Comparison of ENCODE assay signal across 8 cellular contexts in the genomic region with DNA sequence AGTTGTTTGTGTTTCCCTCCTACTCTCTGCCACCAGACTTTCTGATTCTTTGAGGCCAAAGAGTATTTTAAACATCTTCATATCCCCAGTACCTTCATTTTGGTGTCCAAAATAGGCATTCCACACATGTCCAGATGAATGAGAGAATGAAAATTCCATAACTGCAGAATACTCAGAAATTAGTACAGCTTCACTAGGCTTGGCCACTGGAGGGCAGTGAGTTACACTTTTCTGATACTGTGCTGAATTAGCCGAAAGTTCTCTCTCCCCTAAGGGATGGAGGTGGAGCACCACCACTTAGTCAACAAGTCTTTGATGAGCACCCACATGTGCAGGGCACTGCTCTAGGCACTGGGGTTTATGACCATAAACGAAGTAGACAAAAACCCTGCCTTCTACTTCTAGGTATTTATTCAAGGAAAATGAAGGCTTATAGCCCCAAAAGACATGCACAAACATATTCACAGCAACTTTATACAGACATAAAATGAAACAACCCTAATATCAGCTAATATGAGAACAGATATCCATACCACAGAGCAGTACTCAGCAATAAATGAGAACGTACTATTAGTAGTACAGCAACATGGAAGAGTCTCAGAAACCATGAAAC. TPM values are rescaled to one million over a fixed set of nuclear protein-coding genes. Genes with fewer than 3 reads are reported as not detected.
A peak's percentile ranks its signal among the peaks of the same experiment; 100 is the strongest.
DNase-seq lines count a peak whose midpoint lies in the region; ATAC-seq, FAIRE-seq and TF ChIP-seq lines count a peak whose summit lies in the region.

No MANE protein-coding gene starts in this region.

- ATAC-seq in activated CD4-positive, alpha-beta T cell treated with anti-CD3 and anti-CD28 coated beads for 36 hours, result peak; percentile 82
- ATAC-seq in HG03378 (IDR thresholded peaks at IDR 0.05; ENCODE audit: unreplicated experiment), result no peak
- no peak for ATAC-seq in HG02840 (IDR thresholded peaks at IDR 0.05; ENCODE audit: low FRiP score, unreplicated experiment)
- no peak for ATAC-seq in HG02678 (IDR thresholded peaks at IDR 0.05; ENCODE audit: unreplicated experiment)

- H2AFZ ChIP-seq in astrocyte (ENCODE audit: low read depth, low read length) (no peak overlapping the region), keratinocyte (ENCODE audit: control insufficient read depth, low read length) (no peak overlapping the region)

- peaks cover 8% of the 10 kb centered on the region for H3K4me1 ChIP-seq in astrocyte (ENCODE audit: insufficient read depth, low read length)
- peaks cover 8% of the 10 kb centered on the region for H3K4me1 ChIP-seq in keratinocyte (ENCODE audit: control insufficient read depth, extremely low read depth, insufficient read depth, low read length)

- intact Hi-C loops in activated CD4-positive, alpha-beta T cell treated with anti-CD3 and anti-CD28 coated beads for 36 hours (cut with DNase I, micrococcal nuclease), result no loop called here

- no peak overlapping the region for H3K4me3 Mint-ChIP-seq in activated CD4-positive, alpha-beta T cell treated with anti-CD3 and anti-CD28 coated beads for 36 hours
- H3K4me3 Mint-ChIP-seq in astrocyte (ENCODE audit: unreplicated experiment), result no peak overlapping the region

- TF ChIP-seq CTCF in LNCAP (IDR thresholded peaks at IDR 0.05) (peak; percentile 60), astrocyte (IDR thresholded peaks at IDR 0.05; ENCODE audit: insufficient read depth, low read depth, low read length) (peak; percentile 75), keratinocyte (optimal IDR thresholded peaks at IDR 0.05 in 1 of 3, IDR thresholded peaks at IDR 0.05 in 1 of 3, conservative IDR thresholded peaks at IDR 0.05 in 1 of 3; ENCODE audit: extremely low read depth in 1 of 3, insufficient read depth in 2 of 3, low read length in 3 of 3) (peak; percentile 57 to 75 (median 67))

- H3K36me3 ChIP-seq in astrocyte (ENCODE audit: insufficient read depth, low read length), result peaks cover 15% of the 10 kb centered on the region
- peaks cover 8 to 10% of the 10 kb centered on the region in 2 experiments for H3K36me3 ChIP-seq in keratinocyte (ENCODE audit: control insufficient read depth in 2 of 2, extremely low read depth in 1 of 2, insufficient read depth in 2 of 2, low read length in 2 of 2)

- POLR2A ChIA-PET in activated CD4-positive, alpha-beta T cell treated with anti-CD3 and anti-CD28 coated beads for 36 hours (lab: Charles Lee), result interaction anchor here (0.7 kb wide), 1 partner anchor 40 kb away, joined by 6 read pairs; no protein-coding TSS in a partner anchor

- peak; percentile 43 for DNase-seq in activated CD4-positive, alpha-beta T cell treated with anti-CD3 and anti-CD28 coated beads for 36 hours
- DNase-seq in activated CD4-positive, alpha-beta T cell treated with anti-CD3 and anti-CD28 coated beads for 1 hour, result no peak
- peak; percentile 29 for DNase-seq in astrocyte (ENCODE audit: low read depth)
- DNase-seq in keratinocyte (ENCODE audit: low read depth, low spot score), result no peak

- H3K27ac ChIP-seq in astrocyte (ENCODE audit: low read depth, low read length), result no peak overlapping the region
- no peak overlapping the region for H3K27ac ChIP-seq in keratinocyte (ENCODE audit: control insufficient read depth, insufficient read depth, low read length)

- H3K4me1 Mint-ChIP-seq in activated CD4-positive, alpha-beta T cell treated with anti-CD3 and anti-CD28 coated beads for 36 hours, result peaks cover 2% of the 10 kb centered on the region
- H3K4me1 Mint-ChIP-seq in astrocyte (ENCODE audit: low read depth, unreplicated experiment), result peaks cover 10% of the 10 kb centered on the region

- H3K27ac Mint-ChIP-seq in activated CD4-positive, alpha-beta T cell treated with anti-CD3 and anti-CD28 coated beads for 36 hours, result peak overlapping the region; percentile 10
- H3K27ac Mint-ChIP-seq in astrocyte (ENCODE audit: unreplicated experiment), result no peak overlapping the region

- FAIRE-seq in astrocyte (lab: Jason Lieb, UNC) (no peak), keratinocyte (lab: Jason Lieb, UNC) (peak; percentile 58)

- no peaks in the 10 kb centered on the region for H3K79me2 ChIP-seq in astrocyte (ENCODE audit: insufficient read depth, low read length)
- no peaks in the 10 kb centered on the region for H3K79me2 ChIP-seq in keratinocyte (ENCODE audit: control insufficient read depth, insufficient read depth, low read length)

- no peaks in the 10 kb centered on the region for H3K9me3 ChIP-seq in astrocyte (ENCODE audit: insufficient read depth, low read depth, low read length)
- no peaks in the 10 kb centered on the region for H3K9me3 ChIP-seq in keratinocyte (ENCODE audit: control insufficient read depth, low read depth, low read length)

- H3K4me3 ChIP-seq in astrocyte (ENCODE audit: insufficient read depth, low read depth, low read length) (no peak overlapping the region), keratinocyte (ENCODE audit: control insufficient read depth in 2 of 3, extremely low read depth in 1 of 3, insufficient read depth in 2 of 3, low read depth in 1 of 3, low read length in 3 of 3) (no peak overlapping the region)

- H3K9ac ChIP-seq in astrocyte (ENCODE audit: low read length) (no peak overlapping the region), keratinocyte (ENCODE audit: control insufficient read depth, extremely low read depth, insufficient read depth, low read length) (no peak overlapping the region)

- H4K20me1 ChIP-seq in astrocyte (ENCODE audit: insufficient read depth, low read length), result no peaks in the 10 kb centered on the region
- no peaks in the 10 kb centered on the region for H4K20me1 ChIP-seq in keratinocyte (ENCODE audit: control insufficient read depth, extremely low read depth, insufficient read depth, low read length)

- H3K27me3 ChIP-seq in astrocyte (ENCODE audit: insufficient read depth, low read length) (no peaks in the 10 kb centered on the region), keratinocyte (ENCODE audit: control insufficient read depth, extremely low read depth, insufficient read depth, low read length) (no peaks in the 10 kb centered on the region)

- no peaks in the 10 kb centered on the region for H3K9me1 ChIP-seq in keratinocyte (ENCODE audit: control insufficient read depth, extremely low read depth, insufficient read depth, low read length)

- dilution Hi-C loops in keratinocyte (cut with MboI; ENCODE audit: extremely low pct_ligation_motif_present, low sequenced_read_pairs), result no loop called here

- CTCF ChIA-PET in activated CD4-positive, alpha-beta T cell treated with anti-CD3 and anti-CD28 coated beads for 36 hours (lab: Charles Lee), result interaction anchor here (1.2 kb wide), 1 partner anchor 282 kb away, joined by 4 read pairs; no protein-coding TSS in a partner anchor

- H3K36me3 Mint-ChIP-seq in activated CD4-positive, alpha-beta T cell treated with anti-CD3 and anti-CD28 coated beads for 36 hours (ENCODE audit: low read depth), result peaks cover 27% of the 10 kb centered on the region
- peaks cover 7% of the 10 kb centered on the region for H3K36me3 Mint-ChIP-seq in astrocyte (ENCODE audit: low read depth, unreplicated experiment)

- H3K4me2 ChIP-seq in astrocyte (ENCODE audit: low read length) (no peak overlapping the region), keratinocyte (ENCODE audit: control insufficient read depth, extremely low read depth, insufficient read depth, low read depth, low read length) (no peak overlapping the region)

- no peaks in the 10 kb centered on the region for H3K27me3 Mint-ChIP-seq in activated CD4-positive, alpha-beta T cell treated with anti-CD3 and anti-CD28 coated beads for 36 hours
- H3K27me3 Mint-ChIP-seq in astrocyte (ENCODE audit: low read depth, unreplicated experiment), result no peaks in the 10 kb centered on the region

- H3K9me3 Mint-ChIP-seq in activated CD4-positive, alpha-beta T cell treated with anti-CD3 and anti-CD28 coated beads for 36 hours (ENCODE audit: low read depth), result no peaks in the 10 kb centered on the region
- no peaks in the 10 kb centered on the region for H3K9me3 Mint-ChIP-seq in astrocyte (ENCODE audit: unreplicated experiment)

RNA-seq across cellular contexts. Expression of gene TMEM217, which starts 46.1 kb away (rescaled TPM):
- 1 to 10 TPM; 2.5 TPM for total RNA-seq in activated CD4-positive, alpha-beta T cell treated with anti-CD3 and anti-CD28 coated beads for 36 hours
- total RNA-seq in astrocyte, result 7.3 and 8.2 TPM in 2 replicates
- polyA plus RNA-seq in keratinocyte, result 0.44 to 0.85 TPM (median 0.80 TPM) in 3 replicates
- 9.2 TPM for polyA plus RNA-seq in keratinocyte (2011; ENCODE audit: low read depth)
- 0.57 and 1.1 TPM in 2 replicates for polyA plus RNA-seq in keratinocyte (2011; cell fraction: cytosol; rRNA removed)
- 2.0 and 2.9 TPM in 2 replicates for polyA plus RNA-seq in keratinocyte (2011; cell fraction: nucleus; rRNA removed)
- 0.37 and 4.8 TPM in 2 replicates for polyA plus RNA-seq in keratinocyte (2012; ENCODE audit: low replicate concordance)
- polyA minus RNA-seq in keratinocyte, result 0.36 to 0.63 TPM (median 0.38 TPM) in 3 replicates
- 2.7 TPM for polyA minus RNA-seq in keratinocyte (2011; cell fraction: cytosol; rRNA and poly(A)+ RNA removed)
- 2.5 and 2.6 TPM in 2 replicates for polyA minus RNA-seq in keratinocyte (2011; cell fraction: nucleus; rRNA and poly(A)+ RNA removed)

RNA-seq across cellular contexts. Expression of gene TBC1D22B, which starts 46.4 kb away (rescaled TPM):
- 10 to 100 TPM; 14.9 to 17.0 TPM for total RNA-seq in activated CD4-positive, alpha-beta T cell treated with anti-CD3 and anti-CD28 coated beads for 36 hours
- 10.5 and 10.8 TPM in 2 replicates for total RNA-seq in astrocyte
- 5.3 to 7.3 TPM (median 5.9 TPM) in 3 replicates for polyA plus RNA-seq in keratinocyte
- polyA plus RNA-seq in keratinocyte (2011; ENCODE audit: low read depth), result 6.8 TPM
- polyA plus RNA-seq in keratinocyte (2011; cell fraction: cytosol; rRNA removed), result 7.3 TPM in 2 replicates
- polyA plus RNA-seq in keratinocyte (2011; cell fraction: nucleus; rRNA removed), result 8.6 and 9.5 TPM in 2 replicates
- polyA plus RNA-seq in keratinocyte (2012; ENCODE audit: low replicate concordance), result 6.6 and 10.7 TPM in 2 replicates
- polyA minus RNA-seq in keratinocyte, result 5.0 to 6.8 TPM (median 5.0 TPM) in 3 replicates
- 3.1 TPM for polyA minus RNA-seq in keratinocyte (2011; cell fraction: cytosol; rRNA and poly(A)+ RNA removed)
- 4.9 and 6.2 TPM in 2 replicates for polyA minus RNA-seq in keratinocyte (2011; cell fraction: nucleus; rRNA and poly(A)+ RNA removed)

RNA-seq across cellular contexts. Expression of gene RNF8, which starts 49.8 kb away (rescaled TPM):
- 10 to 100 TPM; 20.6 to 23.8 TPM for total RNA-seq in activated CD4-positive, alpha-beta T cell treated with anti-CD3 and anti-CD28 coated beads for 36 hours
- total RNA-seq in astrocyte, result 22.4 and 25.1 TPM in 2 replicates
- polyA plus RNA-seq in keratinocyte, result 25.3 to 34.5 TPM (median 25.7 TPM) in 3 replicates
- 61.4 TPM for polyA plus RNA-seq in keratinocyte (2011; ENCODE audit: low read depth)
- 28.9 and 34.6 TPM in 2 replicates for polyA plus RNA-seq in keratinocyte (2011; cell fraction: cytosol; rRNA removed)
- 34.2 and 39.3 TPM in 2 replicates for polyA plus RNA-seq in keratinocyte (2011; cell fraction: nucleus; rRNA removed)
- 18.6 and 24.8 TPM in 2 replicates for polyA plus RNA-seq in keratinocyte (2012; ENCODE audit: low replicate concordance)
- polyA minus RNA-seq in keratinocyte, result 8.4 to 16.4 TPM (median 12.7 TPM) in 3 replicates
- polyA minus RNA-seq in keratinocyte (2011; cell fraction: cytosol; rRNA and poly(A)+ RNA removed), result 17.3 TPM
- 9.5 and 12.8 TPM in 2 replicates for polyA minus RNA-seq in keratinocyte (2011; cell fraction: nucleus; rRNA and poly(A)+ RNA removed)

Comparison
In these comparisons a context has a peak if more than half of its experiments do, and no peak if none do; other contexts are left out.
1. DNase-seq: peak in activated CD4-positive, alpha-beta T cell treated with anti-CD3 and anti-CD28 coated beads for 36 hours (single experiment) and astrocyte (single experiment); none in activated CD4-positive, alpha-beta T cell treated with anti-CD3 and anti-CD28 coated beads for 1 hour (single experiment) and keratinocyte (single experiment).
2. Peak in every context shown above with its lines, with median percentiles within 50 percentile points of each other: CTCF ChIP-seq.